ENCODE assay signal across 8 cellular contexts in genomic region chr5:150484964-150485769, GRCh38. TPM values are rescaled to one million over a fixed set of nuclear protein-coding genes. Genes with fewer than 3 reads are reported as not detected.
DNase-seq lines count a peak whose midpoint lies in the region; ATAC-seq and TF ChIP-seq lines count a peak whose summit lies in the region.

No MANE protein-coding gene starts in this region.

- 0 to 15% methylated on average over 22 to 27 of the region's 33 CpGs for WGBS in mesodermal cell (ENCODE audit: insufficient coverage in 2 of 2), 2 experiments
- WGBS in aorta, 2 donors, result 12 to 15% methylated on average over 25 to 33 of the region's 33 CpGs

- no peaks in the 10 kb centered on the region for H3K27me3 ChIP-seq in aorta (ENCODE audit: control insufficient read depth in 1 of 2, insufficient read depth in 2 of 2, low read length in 1 of 2)

- intact Hi-C loops in aorta (cut with DNase I), result loop anchor here (1.0 to 10.0 kb wide), 3 partner anchors 37 to 61 kb away; no protein-coding TSS in a partner anchor

- peak overlapping the region; percentile 97 for H3K27ac ChIP-seq in mesodermal cell (ENCODE audit: low read depth, low read length, severe bottlenecking)
- H3K27ac ChIP-seq in aorta (ENCODE audit: low read depth in 1 of 2, low read length in 2 of 2), result peak overlapping the region in 1 of 2 donors; percentile 13

- H3K36me3 ChIP-seq in mesodermal cell (ENCODE audit: control insufficient read depth, insufficient read depth, low read length) (peaks cover 4% of the 10 kb centered on the region), aorta (ENCODE audit: control insufficient read depth in 1 of 2, insufficient read depth in 2 of 2, low read length in 1 of 2) (no peaks in the 10 kb centered on the region)

- peaks cover 10% of the 10 kb centered on the region for H3K27me3 Mint-ChIP-seq in stimulated activated naive CD8-positive, alpha-beta T cell treated with anti-CD3 and anti-CD28 coated beads, Interleukin-15, Interleukin-2, amounts not matched to agents 100 ng/mL and 50 ng/mL, for 24 hours
- H3K27me3 Mint-ChIP-seq in brain, result peaks cover 4% of the 10 kb centered on the region

- H3K9me3 ChIP-seq in mesodermal cell (ENCODE audit: control insufficient read depth, low read length), result no peaks in the 10 kb centered on the region
- H3K9me3 ChIP-seq in aorta (ENCODE audit: control insufficient read depth, low read length), result no peaks in the 10 kb centered on the region

- no peak for DNase-seq in stimulated activated naive CD8-positive, alpha-beta T cell treated with anti-CD3 and anti-CD28 coated beads, Interleukin-15, Interleukin-2, amounts not matched to agents 100 U/mL and 50 U/mL, for 24 hours
- DNase-seq in aorta (no peak), A172 (ENCODE audit: low spot score) (no peak), cerebellum (ENCODE audit: low spot score) (no peak)
- no peak for DNase-seq in central memory CD4-positive, alpha-beta T cell

- peak overlapping the region; percentile 73 for H3K4me3 Mint-ChIP-seq in stimulated activated naive CD8-positive, alpha-beta T cell treated with anti-CD3 and anti-CD28 coated beads, Interleukin-15, Interleukin-2, amounts not matched to agents 100 ng/mL and 50 ng/mL, for 24 hours
- H3K4me3 Mint-ChIP-seq in brain, result peak overlapping the region; percentile 80 to 91 (median 84)

- no peak for ATAC-seq in stimulated activated naive CD8-positive, alpha-beta T cell treated with anti-CD3 and anti-CD28 coated beads, Interleukin-15, Interleukin-2, amounts not matched to agents 100 U/mL and 50 U/mL, for 24 hours
- no peak for ATAC-seq in aorta (ENCODE audit: low FRiP score)

- peaks cover 15% of the 10 kb centered on the region for H3K4me1 Mint-ChIP-seq in stimulated activated naive CD8-positive, alpha-beta T cell treated with anti-CD3 and anti-CD28 coated beads, Interleukin-15, Interleukin-2, amounts not matched to agents 100 ng/mL and 50 ng/mL, for 24 hours (ENCODE audit: low read depth)
- H3K4me1 Mint-ChIP-seq in brain, result peaks cover 38% of the 10 kb centered on the region

- H3K4me1 ChIP-seq in mesodermal cell (ENCODE audit: control insufficient read depth, insufficient read depth, low read length, poor library complexity, severe bottlenecking) (peaks cover 36% of the 10 kb centered on the region), aorta (ENCODE audit: control insufficient read depth in 1 of 2, insufficient read depth in 2 of 2, low read length in 2 of 2) (peaks cover 8 to 11% of the 10 kb centered on the region in 2 donors)

- H3K27ac Mint-ChIP-seq in stimulated activated naive CD8-positive, alpha-beta T cell treated with anti-CD3 and anti-CD28 coated beads, Interleukin-15, Interleukin-2, amounts not matched to agents 100 ng/mL and 50 ng/mL, for 24 hours, result peak overlapping the region; percentile 39
- H3K27ac Mint-ChIP-seq in brain, result peak overlapping the region; percentile 87 to 93 (median 92)

- H3K4me3 ChIP-seq in mesodermal cell (ENCODE audit: extremely low read depth, insufficient read depth, low read length, poor library complexity, severe bottlenecking) (peak overlapping the region; percentile 83), aorta (ENCODE audit: low read length in 2 of 2) (peak overlapping the region; percentile 70 to 92)

- H3K36me3 Mint-ChIP-seq in stimulated activated naive CD8-positive, alpha-beta T cell treated with anti-CD3 and anti-CD28 coated beads, Interleukin-15, Interleukin-2, amounts not matched to agents 100 ng/mL and 50 ng/mL, for 24 hours (ENCODE audit: low read depth), result no peaks in the 10 kb centered on the region
- H3K36me3 Mint-ChIP-seq in brain, result no peaks in the 10 kb centered on the region

- H3K9me3 Mint-ChIP-seq in stimulated activated naive CD8-positive, alpha-beta T cell treated with anti-CD3 and anti-CD28 coated beads, Interleukin-15, Interleukin-2, amounts not matched to agents 100 ng/mL and 50 ng/mL, for 24 hours, result no peaks in the 10 kb centered on the region
- H3K9me3 Mint-ChIP-seq in brain, result no peaks in the 10 kb centered on the region

- no peak for TF ChIP-seq CTCF in brain (conservative IDR thresholded peaks at IDR 0.05)

RNA-seq across cellular contexts. Expression of gene NDST1, which starts 22.8 kb away (rescaled TPM):
- polyA plus RNA-seq in brain (ENCODE audit: insufficient read depth, low read depth, low replicate concordance), result 40.0 TPM
- 42.0 TPM for polyA plus RNA-seq in mesodermal cell (2013, experiment 1 of 2)
- polyA plus RNA-seq in mesodermal cell (2013, experiment 2 of 2), result 35.8 TPM
- 100 to 1,000 TPM in 1 of 2 donors, 10 to 100 TPM in 1; 74.0 to 116 TPM for total RNA-seq in aorta
- 10 to 100 TPM; 10.4 to 12.1 TPM for polyA plus RNA-seq in aorta
- total RNA-seq in A172 (2014; rRNA removed; shearing (Covaris generic)), result 55.4 and 77.8 TPM in 2 replicates
- 30.8 TPM for total RNA-seq in cerebellum

RNA-seq across cellular contexts. Expression of gene RPS14, which starts 35.6 kb away (rescaled TPM):
- polyA plus RNA-seq in brain (ENCODE audit: insufficient read depth, low read depth, low replicate concordance) (2,096 TPM), aorta (1,000 to 10,000 TPM; 3,586 to 6,043 TPM)
- polyA plus RNA-seq in mesodermal cell (2013, experiment 1 of 2), result 2,100 TPM
- 1,972 TPM for polyA plus RNA-seq in mesodermal cell (2013, experiment 2 of 2)
- total RNA-seq in aorta (1,000 to 10,000 TPM; 1,419 to 1,480 TPM), cerebellum (1,114 TPM)
- total RNA-seq in A172 (2014; rRNA removed; shearing (Covaris generic)), result 2,916 and 3,804 TPM in 2 replicates
